8 cellular contexts compared by ENCODE assay signal in genomic region chr1:67427947-67428346, GRCh38. TPM values are rescaled to one million over a fixed set of nuclear protein-coding genes. Genes with fewer than 3 reads are reported as not detected.
DNase-seq lines count a peak whose midpoint lies in the region; ATAC-seq and TF ChIP-seq lines count a peak whose summit lies in the region.

No MANE protein-coding gene starts in this region.

- H3K4me2 ChIP-seq in HCT116 (ENCODE audit: low read length): peak overlapping the region; percentile 92
- peak overlapping the region; percentile 83 for H3K4me2 ChIP-seq in hepatocyte
- peak overlapping the region; percentile 98 for H3K4me2 ChIP-seq in smooth muscle cell

- TF ChIP-seq RAD21 in HCT116 (IDR thresholded peaks at IDR 0.05; ENCODE audit: low read depth): no peak

- H3K27ac Mint-ChIP-seq in activated B cell treated with CpG ODN at 0.5 μM for 24 hours: peak overlapping the region; percentile 46

- intact Hi-C loops in HCT116 (cut with micrococcal nuclease): no loop called here
- intact Hi-C loops in activated B cell treated with CpG ODN at 0.5 μM for 24 hours (cut with micrococcal nuclease): loop anchor here (2.0 to 5.0 kb wide), 2 partner anchors 13 to 196 kb away; no protein-coding TSS in a partner anchor

- H3K36me3 ChIP-seq in HCT116 (ENCODE audit: control insufficient read depth in 1 of 2, insufficient read depth in 2 of 2, low read length in 2 of 2) (peaks cover 44 to 62% of the 10 kb centered on the region in 2 experiments), hepatocyte (replicated peaks; ENCODE audit: insufficient read depth, low read depth) (no peaks in the 10 kb centered on the region), smooth muscle cell (ENCODE audit: low read depth) (peaks cover 26% of the 10 kb centered on the region)

- peaks cover 9 to 33% of the 10 kb centered on the region in 2 experiments; a peak in 3 of 4 replicates for H3K4me1 ChIP-seq in HCT116 (ENCODE audit: control insufficient read depth in 1 of 2, insufficient read depth in 2 of 2, low read length in 2 of 2)
- peaks cover 19% of the 10 kb centered on the region for H3K4me1 ChIP-seq in hepatocyte (ENCODE audit: insufficient read depth)
- peaks cover 30% of the 10 kb centered on the region for H3K4me1 ChIP-seq in smooth muscle cell (ENCODE audit: low read depth)

- H3K79me2 ChIP-seq in HCT116 (ENCODE audit: insufficient read depth, low read length) (peaks cover 73% of the 10 kb centered on the region), hepatocyte (peaks cover 72% of the 10 kb centered on the region), smooth muscle cell (ENCODE audit: low read depth) (peaks cover 71% of the 10 kb centered on the region)

- BruUV-seq in HCT116 (replicated peaks; lab: Mats Ljungman, UMichigan): no TSS peak

- CTCF ChIA-PET in HCT116 (lab: Charles Lee): no interaction called here
- CTCF ChIA-PET in activated B cell treated with CpG ODN at 0.5 μM for 24 hours (lab: Charles Lee): no interaction called here

- no peak for ATAC-seq in HCT116
- no peak for ATAC-seq in activated B cell treated with CpG ODN at 0.5 μM for 24 hours (ENCODE audit: low read depth)
- ATAC-seq in HG03097 (IDR thresholded peaks at IDR 0.05; ENCODE audit: low FRiP score, unreplicated experiment): no peak
- ATAC-seq in GM21515 (IDR thresholded peaks at IDR 0.05; ENCODE audit: unreplicated experiment): no peak

- no peaks in the 10 kb centered on the region for H3K9me3 Mint-ChIP-seq in activated B cell treated with CpG ODN at 0.5 μM for 24 hours

- TF ChIP-seq CTCF in HCT116 (IDR thresholded peaks at IDR 0.05 in 2 of 3, conservative IDR thresholded peaks at IDR 0.05 in 1 of 3; ENCODE audit: borderline replicate concordance in 1 of 3, insufficient read depth in 1 of 3, low read depth in 2 of 3, low read length in 2 of 3) (no peak), activated B cell treated with CpG ODN at 0.5 μM for 24 hours (IDR thresholded peaks at IDR 0.05) (no peak), hepatocyte (IDR thresholded peaks at IDR 0.05; ENCODE audit: poor library complexity) (no peak), smooth muscle cell (IDR thresholded peaks at IDR 0.05; ENCODE audit: borderline replicate concordance, insufficient read depth, poor library complexity, severe bottlenecking) (no peak)

- H3K9me3 ChIP-seq in HCT116 (ENCODE audit: control insufficient read depth in 1 of 2, insufficient read depth in 1 of 2, low read depth in 1 of 2, low read length in 2 of 2) (no peaks in the 10 kb centered on the region), hepatocyte (ENCODE audit: low read depth) (no peaks in the 10 kb centered on the region), smooth muscle cell (replicated peaks; ENCODE audit: low read depth) (no peaks in the 10 kb centered on the region)

- H3K27me3 ChIP-seq in HCT116 (ENCODE audit: insufficient read depth, low read length) (no peaks in the 10 kb centered on the region), hepatocyte (no peaks in the 10 kb centered on the region), smooth muscle cell (ENCODE audit: low read depth) (no peaks in the 10 kb centered on the region)

- H3K27me3 Mint-ChIP-seq in activated B cell treated with CpG ODN at 0.5 μM for 24 hours: no peaks in the 10 kb centered on the region

- H4K20me1 ChIP-seq in HCT116 (ENCODE audit: insufficient read depth) (peaks cover 55% of the 10 kb centered on the region), hepatocyte (ENCODE audit: insufficient read depth, poor library complexity, severe bottlenecking) (peaks cover 69% of the 10 kb centered on the region), smooth muscle cell (ENCODE audit: low read depth) (peaks cover 69% of the 10 kb centered on the region)

- DNase-seq in HCT116 (ENCODE audit: low read depth, low spot score): no peak
- no peak for DNase-seq in activated B cell treated with CpG ODN at 0.5 μM for 24 hours
- no peak for DNase-seq in hepatocyte (ENCODE audit: low spot score)
- no peak for DNase-seq in smooth muscle cell (lab: John Stamatoyannopoulos, UW; ENCODE audit: unreplicated experiment)
- no peak for DNase-seq in NCI-H2227 (lab: John Stamatoyannopoulos, UW; ENCODE audit: unreplicated experiment)
- DNase-seq in NOMO-1 (lab: John Stamatoyannopoulos, UW; ENCODE audit: unreplicated experiment in 2 of 2): no peak

- H3K27ac ChIP-seq in HCT116 (ENCODE audit: low read depth, low read length) (no peak overlapping the region), hepatocyte (no peak overlapping the region), smooth muscle cell (ENCODE audit: low read depth) (no peak overlapping the region)

- peak overlapping the region; percentile 92 to 97 for H3K4me3 ChIP-seq in HCT116 (replicated peaks in 1 of 2; ENCODE audit: low read depth in 1 of 2, low read length in 2 of 2)
- peak overlapping the region; percentile 80 for H3K4me3 ChIP-seq in hepatocyte
- peak overlapping the region; percentile 96 for H3K4me3 ChIP-seq in smooth muscle cell

- H3K9ac ChIP-seq in HCT116 (ENCODE audit: low read length) (peak overlapping the region; percentile 97), smooth muscle cell (ENCODE audit: low read depth) (peak overlapping the region; percentile 90)

- H2AFZ ChIP-seq in HCT116 (ENCODE audit: low read depth, low read length, poor library complexity, severe bottlenecking) (no peak overlapping the region), hepatocyte (no peak overlapping the region), smooth muscle cell (ENCODE audit: low read depth) (no peak overlapping the region)

- H3F3A ChIP-seq in smooth muscle cell (ENCODE audit: low read depth): peaks cover 8% of the 10 kb centered on the region

- H3K9me2 ChIP-seq in HCT116 (ENCODE audit: insufficient read depth) (no peaks in the 10 kb centered on the region), hepatocyte (replicated peaks; ENCODE audit: insufficient read depth) (no peaks in the 10 kb centered on the region)

- 0% methylated on average over 3 of the region's 3 CpGs for WGBS in hepatocyte (ENCODE audit: low lambda C conversion rate, missing lambda C conversion rate)
- WGBS in smooth muscle cell (ENCODE audit: low lambda C conversion rate): 9% methylated on average over 3 of the region's 3 CpGs

- no peak for TF ChIP-seq POLR2A in HCT116 (IDR thresholded peaks at IDR 0.05; ENCODE audit: borderline replicate concordance, extremely low read depth, insufficient read depth, insufficient read length)

- RAD21 ChIA-PET in HCT116 (lab: Charles Lee; ENCODE audit: low non-redundant PET in 1 of 2, low total read pairs in 2 of 2, uncharacterized antibody in 2 of 2, unreplicated experiment in 2 of 2): no interaction called here

- H3K36me3 Mint-ChIP-seq in activated B cell treated with CpG ODN at 0.5 μM for 24 hours (ENCODE audit: low read depth): peaks cover 75% of the 10 kb centered on the region

- H3K4me1 Mint-ChIP-seq in activated B cell treated with CpG ODN at 0.5 μM for 24 hours: peaks cover 45% of the 10 kb centered on the region

- POLR2A ChIA-PET in HCT116 (lab: Charles Lee) (no interaction called here), activated B cell treated with CpG ODN at 0.5 μM for 24 hours (lab: Charles Lee) (interaction anchor here (0.6 to 1.1 kb wide), 2 partner anchors 12 to 255 kb away, joined by 3 to 13 read pairs; no protein-coding TSS in a partner anchor)

- H3K4me3 Mint-ChIP-seq in activated B cell treated with CpG ODN at 0.5 μM for 24 hours: peak overlapping the region; percentile 98

TF ChIP-seq in HCT116, 20 proteins besides CTCF, POLR2A, EP300 and RAD21:
- no peak for TF ChIP-seq JUND (IDR thresholded peaks at IDR 0.05)
- no peak for TF ChIP-seq FOSL1 (IDR thresholded peaks at IDR 0.05; ENCODE audit: low read depth)
- no peak for TF ChIP-seq EZH2phosphoT487 (IDR thresholded peaks at IDR 0.05; ENCODE audit: borderline replicate concordance)
- TF ChIP-seq ZBTB33 (IDR thresholded peaks at IDR 0.05; ENCODE audit: extremely low read depth, insufficient replicate concordance, low read length): no peak

RNA-seq across cellular contexts. Expression of gene SERBP1, which starts 2.3 kb away (rescaled TPM):
- total RNA-seq in HCT116 (2021; ENCODE audit: unreplicated experiment): 325 TPM
- polyA plus RNA-seq in HCT116 (2012): 177 and 209 TPM in 2 replicates
- total RNA-seq in activated B cell treated with CpG ODN at 0.5 μM for 24 hours: 222 and 232 TPM in 2 replicates
- 178 and 194 TPM in 2 replicates for total RNA-seq in hepatocyte
- polyA plus RNA-seq in hepatocyte: 102 and 104 TPM in 2 replicates
- total RNA-seq in smooth muscle cell: 164 and 172 TPM in 2 replicates
- 82.5 and 102 TPM in 2 replicates for polyA plus RNA-seq in smooth muscle cell
